In genomic region chr19:45138303-45138751, GRCh38 we compare ENCODE assay signal across 2 cellular contexts.
TF ChIP-seq lines count a peak whose summit lies in the region.

No MANE protein-coding gene starts in this region.

TF ChIP-seq in IMR-90, 13 proteins besides CTCF, POLR2A, EP300 and RAD21:
- TF ChIP-seq RFX5 (IDR thresholded peaks at IDR 0.05; ENCODE audit: low read depth, low read length) (no peak), BHLHE40 (IDR thresholded peaks at IDR 0.05; ENCODE audit: low read depth, low read length) (no peak), MAFK (IDR thresholded peaks at IDR 0.05; ENCODE audit: low read depth, low read length) (no peak), FOS (IDR thresholded peaks at IDR 0.05; ENCODE audit: low read depth, low read length) (no peak), RCOR1 (IDR thresholded peaks at IDR 0.05; ENCODE audit: insufficient replicate concordance, low read length) (no peak), CHD1 (IDR thresholded peaks at IDR 0.05; ENCODE audit: low read depth, low read length) (no peak), NFE2L2 (IDR thresholded peaks at IDR 0.05; ENCODE audit: low read depth, low read length) (no peak), ELK1 (IDR thresholded peaks at IDR 0.05; ENCODE audit: borderline replicate concordance, low read depth, low read length) (no peak), MAZ (IDR thresholded peaks at IDR 0.05; ENCODE audit: borderline replicate concordance, low read depth, low read length) (no peak), USF2 (IDR thresholded peaks at IDR 0.05; ENCODE audit: low read depth, low read length) (no peak), CEBPB (IDR thresholded peaks at IDR 0.05; ENCODE audit: low read depth, low read length) (no peak), MXI1 (IDR thresholded peaks at IDR 0.05; ENCODE audit: borderline replicate concordance, low read depth, low read length) (no peak), SMC3 (IDR thresholded peaks at IDR 0.05; ENCODE audit: low read depth, low read length) (no peak)

TF ChIP-seq in H1, 55 proteins besides CTCF, POLR2A, EP300 and RAD21:
- TF ChIP-seq EGR1 (IDR thresholded peaks at IDR 0.05; ENCODE audit: borderline replicate concordance, low read depth, low read length) (no peak), TAF1 (IDR thresholded peaks at IDR 0.05; ENCODE audit: low read depth, low read length) (no peak), CBX5 (IDR thresholded peaks at IDR 0.05; ENCODE audit: low read depth, low read length) (no peak), SAP30 (IDR thresholded peaks at IDR 0.05; ENCODE audit: insufficient read depth, insufficient replicate concordance, low read length) (no peak), SUZ12 (IDR thresholded peaks at IDR 0.05; ENCODE audit: low read length) (no peak), PHF8 (conservative IDR thresholded peaks at IDR 0.05; ENCODE audit: low read depth, low read length) (no peak), TBP (IDR thresholded peaks at IDR 0.05; ENCODE audit: low read depth, low read length) (no peak), MAFK (IDR thresholded peaks at IDR 0.05; ENCODE audit: low read depth, low read length) (no peak), BCL11A (IDR thresholded peaks at IDR 0.05; ENCODE audit: low read depth in 2 of 2, low read length in 2 of 2) (no peak), CTBP2 (IDR thresholded peaks at IDR 0.05; ENCODE audit: borderline replicate concordance, insufficient read depth, insufficient read length, low read length) (no peak), USF2 (IDR thresholded peaks at IDR 0.05; ENCODE audit: low read length) (no peak)
